24 cellular contexts compared by ENCODE assay signal in genomic region chr7:98556288-98556687, GRCh38.
A peak's percentile ranks its signal among the peaks of the same experiment; 100 is the strongest.
DNase-seq lines count a peak whose midpoint lies in the region; ATAC-seq and TF ChIP-seq lines count a peak whose summit lies in the region.
"Had no signal": no experiment of that assay in that cellular context is flagged by ENCODE, and none has a peak within 500 bp of the region (broad histone marks: within the 10 kb centered on the region; RNA-seq: fewer than 3 reads in every experiment).

No MANE protein-coding gene starts in this region.

- H3K36me3 ChIP-seq in adrenal gland (replicated peaks in 1 of 2) (no peaks in the 10 kb centered on the region), MG63 (no peaks in the 10 kb centered on the region)
- H3K36me3 ChIP-seq: colonic mucosa, heart right ventricle, neutrophil, thoracic aorta, vagina had no signal

- 89 to 93% (median 90%) methylated on average over 7 to 12 of the region's 12 CpGs for WGBS in adrenal gland, 4 donors

- peak; percentile 66 for DNase-seq in DMS79 treated with DMSO at 0.1 percent for 48 hours (lab: John Stamatoyannopoulos, UW)
- peak; percentile 33 for DNase-seq in NCI-H1105 treated with DMSO at 0.1 percent for 48 hours (lab: John Stamatoyannopoulos, UW)
- peak; percentile 52 for DNase-seq in NCI-H345 (lab: John Stamatoyannopoulos, UW)
- DNase-seq in kidney tubule cell (ENCODE audit: low spot score): peak; percentile 6
- no peak for DNase-seq in adrenal gland
- DNase-seq in MG63: no peak
- no peak for DNase-seq in cardiac septum (ENCODE audit: low spot score)
- DNase-seq: activated CD4-positive, alpha-beta T cell treated with anti-CD3 and anti-CD28 coated beads for 36 hours; activated CD8-positive, alpha-beta T cell treated with anti-CD3 and anti-CD28 coated beads, Interleukin-2, amount 10 ng/mL, durations not matched to agents 7 days and 5 days; colonic mucosa; effector CD8-positive, alpha-beta T cell; GM23248; heart right ventricle; KG1; left cardiac atrium; mesenchymal stem cell; OCI-M1; stimulated activated naive CD8-positive, alpha-beta T cell treated with anti-CD3 and anti-CD28 coated beads, Interleukin-15, Interleukin-2, amounts not matched to agents 100 U/mL and 50 U/mL, for 24 hours had no signal

- H3K27me3 ChIP-seq in adrenal gland: no peaks in the 10 kb centered on the region
- H3K27me3 ChIP-seq in MG63: no peaks in the 10 kb centered on the region
- H3K27me3 ChIP-seq: colonic mucosa, neutrophil, vagina had no signal

- intact Hi-C loops in adrenal gland (cut with DNase I): no loop called here
- intact Hi-C loops in cardiac septum (cut with DNase I): no loop called here

- H3K9me3 ChIP-seq in adrenal gland (replicated peaks in 1 of 3) (no peaks in the 10 kb centered on the region), MG63 (no peaks in the 10 kb centered on the region)
- H3K9me3 ChIP-seq: colonic mucosa, neutrophil, thoracic aorta, vagina had no signal

- H3K4me1 ChIP-seq in adrenal gland (replicated peaks in 1 of 2): peaks cover 0 to 7% of the 10 kb centered on the region in 2 donors
- H3K4me1 ChIP-seq: colonic mucosa, heart right ventricle, vagina had no signal

- no peak for TF ChIP-seq CTCF in adrenal gland (IDR thresholded peaks at IDR 0.05)

- no peak for ATAC-seq in GM21390 (IDR thresholded peaks at IDR 0.05; ENCODE audit: unreplicated experiment)
- ATAC-seq: activated CD4-positive, alpha-beta T cell treated with anti-CD3 and anti-CD28 coated beads for 36 hours; activated CD8-positive, alpha-beta T cell treated with anti-CD3 and anti-CD28 coated beads, Interleukin-2, amount 10 ng/mL, durations not matched to agents 7 days and 5 days; activated naive CD4-positive, alpha-beta T cell treated with anti-CD3 and anti-CD28 coated beads, Interleukin-2, amount 50 U/mL, for 72 hours; heart right ventricle; left cardiac atrium; Right ventricle myocardium inferior; stimulated activated naive CD8-positive, alpha-beta T cell treated with anti-CD3 and anti-CD28 coated beads, Interleukin-15, Interleukin-2, amounts not matched to agents 100 U/mL and 50 U/mL, for 24 hours had no signal

- no peak overlapping the region for H3K4me3 ChIP-seq in adrenal gland
- H3K4me3 ChIP-seq in MG63: no peak overlapping the region
- H3K4me3 ChIP-seq: colonic mucosa, GM23248, heart right ventricle, thoracic aorta, vagina had no signal

- no peak for TF ChIP-seq POLR2A in adrenal gland (IDR thresholded peaks at IDR 0.05)

- no peak overlapping the region for H3K27ac ChIP-seq in adrenal gland
- H3K27ac ChIP-seq: colonic mucosa, GM23248, heart right ventricle, neutrophil, thoracic aorta, vagina had no signal

Comparison
In these comparisons a context has a peak if more than half of its experiments do, and no peak if none do; other contexts are left out.
1. DNase-seq: peak in DMS79 treated with DMSO at 0.1 percent for 48 hours (single experiment), NCI-H1105 treated with DMSO at 0.1 percent for 48 hours (single experiment), NCI-H345 (single experiment) and kidney tubule cell (single experiment); none in adrenal gland (0 of 7), MG63 (single experiment) and cardiac septum (single experiment).